Comparison of ENCODE assay signal across 8 cellular contexts in the genomic region with DNA sequence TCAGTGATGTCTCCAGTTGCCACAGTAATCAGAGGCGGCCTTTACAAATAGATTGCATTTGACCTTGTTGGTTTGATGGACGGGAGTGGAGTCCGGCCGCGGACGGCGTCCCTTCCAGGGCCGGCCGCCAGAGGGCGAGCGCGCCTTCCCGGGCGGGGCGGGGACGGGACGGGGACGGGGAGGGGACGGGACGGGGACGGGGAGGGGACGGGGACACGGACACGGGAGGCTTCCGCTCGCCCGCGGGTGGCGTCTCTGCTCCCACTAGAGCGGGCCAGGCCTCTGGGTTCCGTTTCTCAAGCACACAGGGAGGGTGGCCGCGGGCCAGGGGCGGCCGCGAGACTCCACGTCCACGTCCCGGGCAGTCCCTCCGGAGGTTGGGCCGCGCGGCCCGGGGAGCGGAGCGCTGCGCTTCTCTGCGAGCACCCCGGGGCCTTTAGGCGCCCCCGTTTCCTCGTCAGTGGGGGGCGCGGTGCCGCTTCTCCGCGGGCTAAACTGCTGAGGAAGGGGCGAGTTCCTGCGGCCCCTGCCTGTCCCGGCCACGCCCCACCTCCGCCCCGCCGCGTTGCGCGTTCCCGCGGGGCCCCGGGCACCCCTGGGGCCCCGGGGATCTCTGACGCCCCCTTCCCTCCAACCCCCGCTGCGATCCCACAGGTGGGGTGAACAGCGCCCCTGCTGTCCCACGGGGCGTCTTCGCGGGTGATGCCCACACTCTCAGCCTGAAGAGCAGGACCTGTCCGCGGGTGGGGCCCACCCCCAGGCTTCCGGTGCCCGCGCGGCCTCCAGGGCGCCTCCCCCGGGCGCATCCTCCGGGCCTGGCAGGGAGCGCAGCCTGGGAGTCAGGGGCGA.
A peak's percentile ranks its signal among the peaks of the same experiment; 100 is the strongest.
DNase-seq lines count a peak whose midpoint lies in the region; ATAC-seq, FAIRE-seq and TF ChIP-seq lines count a peak whose summit lies in the region.

No MANE protein-coding gene starts in this region.

- H3K27ac Mint-ChIP-seq in memory B cell: no peak overlapping the region

- H3K4me1 ChIP-seq in ectodermal cell (ENCODE audit: control insufficient read depth, insufficient read depth, low read length): no peaks in the 10 kb centered on the region

- ATAC-seq in GM18868 (IDR thresholded peaks at IDR 0.05; ENCODE audit: unreplicated experiment) (peak; percentile 61), memory B cell (ENCODE audit: low read depth) (peak; percentile 43)

- peaks cover 6% of the 10 kb centered on the region for H3K27me3 Mint-ChIP-seq in memory B cell

- no peaks in the 10 kb centered on the region for H3K36me3 Mint-ChIP-seq in memory B cell

- peak; percentile 94 for TF ChIP-seq CTCF in 22Rv1 (IDR thresholded peaks at IDR 0.05)

- DNase-seq in HTR-8/SVneo (ENCODE audit: insufficient read length, low spot score): peak; percentile 34
- peak; percentile 73 to 78 for DNase-seq in activated CD4-positive, alpha-beta T cell treated with anti-CD3 and anti-CD28 coated beads, Interleukin-2, amount 50 U/mL, for 48 hours
- DNase-seq in memory B cell (ENCODE audit: low spot score in 2 of 2): peak; percentile 33 to 62
- DNase-seq in stimulated activated CD8-positive, alpha-beta memory T cell treated with anti-CD3 and anti-CD28 coated beads, Interleukin-15, amount 100 ng/mL, for 1 hour (ENCODE audit: low read depth): peak; percentile 50
- DNase-seq in superior temporal gyrus (ENCODE audit: extremely low spot score): no peak

- H3K9me3 Mint-ChIP-seq in memory B cell: no peaks in the 10 kb centered on the region

- peak overlapping the region; percentile 69 for H3K4me3 Mint-ChIP-seq in memory B cell

- no peaks in the 10 kb centered on the region for H3K36me3 ChIP-seq in ectodermal cell (ENCODE audit: control insufficient read depth, insufficient read depth, low read length)

- H3K9me3 ChIP-seq in ectodermal cell (ENCODE audit: control insufficient read depth, low read length): no peaks in the 10 kb centered on the region

- no peak overlapping the region for H3K27ac ChIP-seq in 22Rv1
- no peak overlapping the region for H3K27ac ChIP-seq in ectodermal cell (ENCODE audit: insufficient read depth, low read depth, low read length, poor library complexity, severe bottlenecking)

- 5 to 6% methylated on average over 91 of the region's 91 CpGs for WGBS in ectodermal cell, 2 experiments

- H3K4me3 ChIP-seq in ectodermal cell (ENCODE audit: insufficient read depth, low read depth, low read length): peak overlapping the region; percentile 56

- peaks cover 24% of the 10 kb centered on the region for H3K27me3 ChIP-seq in ectodermal cell (ENCODE audit: control insufficient read depth, insufficient read depth, low read length, poor library complexity, severe bottlenecking)

- no peak for FAIRE-seq in HTR-8/SVneo (lab: Jason Lieb, UNC)

- H3K4me1 Mint-ChIP-seq in memory B cell: peaks cover 4% of the 10 kb centered on the region
